In the genomic region with DNA sequence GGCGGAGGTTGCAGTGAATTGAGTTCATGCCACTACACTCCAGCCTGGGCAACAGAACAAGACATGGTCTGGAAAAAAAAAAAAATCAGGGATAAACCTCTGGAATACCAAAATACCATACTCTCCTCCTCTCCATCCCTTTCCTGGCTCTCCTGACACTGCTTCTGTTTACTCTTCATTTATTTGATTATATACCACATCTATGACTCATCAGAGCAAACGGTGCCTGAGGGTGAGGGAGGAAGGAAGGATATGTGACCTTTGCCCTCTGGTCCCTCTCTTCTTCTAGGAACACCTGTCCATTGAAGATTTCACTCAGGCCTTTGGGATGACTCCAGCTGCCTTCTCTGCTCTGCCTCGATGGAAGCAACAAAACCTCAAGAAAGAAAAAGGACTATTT, we compare ENCODE assay signal across 12 cellular contexts. TPM values are rescaled to one million over a fixed set of nuclear protein-coding genes. Genes with fewer than 3 reads are reported as not detected.
A peak's percentile ranks its signal among the peaks of the same experiment; 100 is the strongest.
DNase-seq lines count a peak whose midpoint lies in the region; ATAC-seq, FAIRE-seq and TF ChIP-seq lines count a peak whose summit lies in the region.
"Had no signal": no experiment of that assay in that cellular context is flagged by ENCODE, and none has a peak within 500 bp of the region (broad histone marks: within the 10 kb centered on the region; RNA-seq: fewer than 3 reads in every experiment).

No MANE protein-coding gene starts in this region.

- no peak overlapping the region for H2AFZ ChIP-seq in endothelial cell of umbilical vein (ENCODE audit: low read depth, low read length)

- no peaks in the 10 kb centered on the region for H3K9me1 ChIP-seq in endothelial cell of umbilical vein (replicated peaks; ENCODE audit: control insufficient read depth, extremely low read depth, insufficient read depth, low read length)

- peak; percentile 44 for FAIRE-seq in endothelial cell of umbilical vein (lab: Jason Lieb, UNC)

- CTCF ChIA-PET in endothelial cell of umbilical vein (lab: Charles Lee), result interaction anchor here (1.6 to 4.1 kb wide), 2 partner anchors 17 to 23 kb away, joined by 4 to 14 read pairs; no protein-coding TSS in a partner anchor

- H3K27me3 ChIP-seq in endothelial cell of umbilical vein (ENCODE audit: control insufficient read depth in 2 of 2, insufficient read depth in 2 of 2, low read length in 2 of 2), result no peaks in the 10 kb centered on the region
- H3K27me3 ChIP-seq: adrenal gland had no signal

- POLR2A ChIA-PET in endothelial cell of umbilical vein (lab: Charles Lee), result no interaction called here

- no TSS peak for BruUV-seq in endothelial cell of umbilical vein (replicated peaks; lab: Mats Ljungman, UMichigan)

- H4K20me1 ChIP-seq in endothelial cell of umbilical vein (replicated peaks; ENCODE audit: control insufficient read depth, extremely low read depth, insufficient read depth, low read length), result no peaks in the 10 kb centered on the region

- dilution Hi-C loops in endothelial cell of umbilical vein (cut with MboI; ENCODE audit: extremely low pct_ligation_motif_present, low sequenced_read_pairs), result no loop called here

- intact Hi-C loops in endothelial cell of umbilical vein (cut with micrococcal nuclease), result no loop called here
- intact Hi-C loops in posterior vena cava (cut with DNase I), result no loop called here

- no peaks in the 10 kb centered on the region for H3K9me3 ChIP-seq in endothelial cell of umbilical vein (replicated peaks; ENCODE audit: control insufficient read depth, insufficient read depth, low read length)
- H3K9me3 ChIP-seq: adrenal gland had no signal

- TF ChIP-seq POLR2A in endothelial cell of umbilical vein (IDR thresholded peaks at IDR 0.05; ENCODE audit: low read depth, low read length), result no peak

- no peak for ATAC-seq in stimulated activated naive CD8-positive, alpha-beta T cell treated with anti-CD3 and anti-CD28 coated beads, Interleukin-15, Interleukin-2, amounts not matched to agents 100 U/mL and 50 U/mL, for 24 hours
- ATAC-seq: natural killer cell, T-cell had no signal

- H3K79me2 ChIP-seq in endothelial cell of umbilical vein (ENCODE audit: control insufficient read depth, insufficient read depth, low read length), result no peaks in the 10 kb centered on the region

- DNase-seq in NCI-H510A treated with DMSO at 0.1 percent for 48 hours (lab: John Stamatoyannopoulos, UW) (peak; percentile 9), NCI-H510A (lab: John Stamatoyannopoulos, UW) (no peak), NCI-H2196 (lab: John Stamatoyannopoulos, UW; ENCODE audit: unreplicated experiment) (peak; percentile 34), endothelial cell of umbilical vein (ENCODE audit: low read depth, low spot score) (peak; percentile 56), pulmonary artery endothelial cell (ENCODE audit: low read depth, low spot score) (peak; percentile 15), posterior vena cava (ENCODE audit: low spot score) (no peak), ecto neural progenitor cell (ENCODE audit: low spot score) (no peak)
- no peak for DNase-seq in stimulated activated naive CD8-positive, alpha-beta T cell treated with anti-CD3 and anti-CD28 coated beads, Interleukin-15, Interleukin-2, amounts not matched to agents 100 U/mL and 50 U/mL, for 24 hours
- DNase-seq: ACHN, natural killer cell, T-cell had no signal

- H3K27ac ChIP-seq in endothelial cell of umbilical vein (ENCODE audit: insufficient read depth, low read depth, low read length), result no peak overlapping the region
- H3K27ac ChIP-seq: adrenal gland had no signal

- H3K4me3 ChIP-seq in endothelial cell of umbilical vein (replicated peaks in 1 of 3; ENCODE audit: insufficient read depth in 1 of 3, low read depth in 1 of 3, low read length in 3 of 3), result no peak overlapping the region
- H3K4me3 ChIP-seq: adrenal gland had no signal

- H3K9ac ChIP-seq in endothelial cell of umbilical vein (replicated peaks; ENCODE audit: extremely low read depth, insufficient read depth, low read length), result no peak overlapping the region

- peak overlapping the region; percentile 44 for H3K4me2 ChIP-seq in endothelial cell of umbilical vein (ENCODE audit: insufficient read depth, low read length)

- no peaks in the 10 kb centered on the region for H3K36me3 ChIP-seq in endothelial cell of umbilical vein (ENCODE audit: control insufficient read depth in 2 of 2, extremely low read depth in 1 of 2, insufficient read depth in 2 of 2, low read length in 2 of 2)
- H3K36me3 ChIP-seq: adrenal gland had no signal

- no peak for TF ChIP-seq CTCF in endothelial cell of umbilical vein (IDR thresholded peaks at IDR 0.05; ENCODE audit: extremely low read depth in 1 of 2, insufficient read depth in 1 of 2, low read depth in 1 of 2, low read length in 2 of 2)

- H3K4me1 ChIP-seq in endothelial cell of umbilical vein (ENCODE audit: control insufficient read depth, extremely low read depth, insufficient read depth, low read length), result peaks cover 20% of the 10 kb centered on the region
- H3K4me1 ChIP-seq: adrenal gland had no signal

TF ChIP-seq in endothelial cell of umbilical vein, 7 proteins besides CTCF, POLR2A, EP300 and RAD21:
- TF ChIP-seq, protein P1, sequence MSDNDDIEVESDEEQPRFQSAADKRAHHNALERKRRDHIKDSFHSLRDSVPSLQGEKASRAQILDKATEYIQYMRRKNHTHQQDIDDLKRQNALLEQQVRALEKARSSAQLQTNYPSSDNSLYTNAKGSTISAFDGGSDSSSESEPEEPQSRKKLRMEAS (IDR thresholded peaks at IDR 0.05; ENCODE audit: insufficient read depth, insufficient read length), result no peak
- peak; percentile 82 for TF ChIP-seq JUN (IDR thresholded peaks at IDR 0.05; ENCODE audit: borderline replicate concordance, insufficient read depth, insufficient read length, low read depth)
- peak; percentile 12 for TF ChIP-seq GATA2 (IDR thresholded peaks at IDR 0.05; ENCODE audit: insufficient read depth, insufficient read length, low read depth, low read length)
- TF ChIP-seq POLR2AphosphoS5 (IDR thresholded peaks at IDR 0.05; ENCODE audit: insufficient read depth, low read depth, low read length), result peak; percentile 57
- no peak for TF ChIP-seq MYC (IDR thresholded peaks at IDR 0.05; ENCODE audit: low read depth, low read length)
- TF ChIP-seq EZH2 (IDR thresholded peaks at IDR 0.05; ENCODE audit: borderline replicate concordance, low read depth, low read length, severe bottlenecking), result no peak
- TF ChIP-seq FOS (IDR thresholded peaks at IDR 0.05; ENCODE audit: borderline replicate concordance, insufficient read depth, low read length), result peak; percentile 89

RNA-seq across cellular contexts. Expression of gene VIL1, which starts 30.0 kb away (rescaled TPM):
- total RNA-seq in endothelial cell of umbilical vein (not detected in 2 replicates), pulmonary artery endothelial cell (not detected in 2 replicates), posterior vena cava (not detected)
- polyA plus RNA-seq in endothelial cell of umbilical vein, result not detected in 2 replicates
- polyA plus RNA-seq in endothelial cell of umbilical vein (2011; cell fraction: cytosol; rRNA removed), result not detected in 2 replicates
- not detected in 2 replicates for polyA plus RNA-seq in endothelial cell of umbilical vein (2011; cell fraction: nucleus; rRNA removed)
- 0.12 TPM in 1 of 2 replicates, not detected in the other for polyA plus RNA-seq in endothelial cell of umbilical vein (2012)
- polyA minus RNA-seq in endothelial cell of umbilical vein, result not detected in 2 replicates
- polyA minus RNA-seq in endothelial cell of umbilical vein (2011; cell fraction: cytosol; rRNA and poly(A)+ RNA removed), result not detected
- polyA minus RNA-seq in endothelial cell of umbilical vein (2011; cell fraction: nucleus; rRNA and poly(A)+ RNA removed), result not detected in 2 replicates

RNA-seq across cellular contexts. Expression of gene CTDSP1, which starts 49.3 kb away (rescaled TPM):
- total RNA-seq in endothelial cell of umbilical vein, result 78.7 and 86.1 TPM in 2 replicates
- polyA plus RNA-seq in endothelial cell of umbilical vein, result 112 and 127 TPM in 2 replicates
- 91.7 and 103 TPM in 2 replicates for polyA plus RNA-seq in endothelial cell of umbilical vein (2011; cell fraction: cytosol; rRNA removed)
- 77.8 and 79.2 TPM in 2 replicates for polyA plus RNA-seq in endothelial cell of umbilical vein (2011; cell fraction: nucleus; rRNA removed)
- 47.1 and 59.6 TPM in 2 replicates for polyA plus RNA-seq in endothelial cell of umbilical vein (2012)
- 86.2 and 101 TPM in 2 replicates for polyA minus RNA-seq in endothelial cell of umbilical vein
- 48.6 TPM for polyA minus RNA-seq in endothelial cell of umbilical vein (2011; cell fraction: cytosol; rRNA and poly(A)+ RNA removed)
- 28.2 and 37.0 TPM in 2 replicates for polyA minus RNA-seq in endothelial cell of umbilical vein (2011; cell fraction: nucleus; rRNA and poly(A)+ RNA removed)
- total RNA-seq in pulmonary artery endothelial cell, result 51.0 and 73.3 TPM in 2 replicates
- total RNA-seq in posterior vena cava, result 100 to 1,000 TPM; 112 to 142 TPM

Comparison
In these comparisons a context has a peak if more than half of its experiments do, and no peak if none do; other contexts are left out.
1. DNase-seq: peak in NCI-H510A treated with DMSO at 0.1 percent for 48 hours (single experiment), NCI-H2196 (single experiment), endothelial cell of umbilical vein (single experiment) and pulmonary artery endothelial cell (single experiment); none in NCI-H510A (single experiment), stimulated activated naive CD8-positive, alpha-beta T cell treated with anti-CD3 and anti-CD28 coated beads, Interleukin-15, Interleukin-2, amounts not matched to agents 100 U/mL and 50 U/mL, for 24 hours (single experiment), posterior vena cava (single experiment) and ecto neural progenitor cell (single experiment).